In the genomic region with DNA sequence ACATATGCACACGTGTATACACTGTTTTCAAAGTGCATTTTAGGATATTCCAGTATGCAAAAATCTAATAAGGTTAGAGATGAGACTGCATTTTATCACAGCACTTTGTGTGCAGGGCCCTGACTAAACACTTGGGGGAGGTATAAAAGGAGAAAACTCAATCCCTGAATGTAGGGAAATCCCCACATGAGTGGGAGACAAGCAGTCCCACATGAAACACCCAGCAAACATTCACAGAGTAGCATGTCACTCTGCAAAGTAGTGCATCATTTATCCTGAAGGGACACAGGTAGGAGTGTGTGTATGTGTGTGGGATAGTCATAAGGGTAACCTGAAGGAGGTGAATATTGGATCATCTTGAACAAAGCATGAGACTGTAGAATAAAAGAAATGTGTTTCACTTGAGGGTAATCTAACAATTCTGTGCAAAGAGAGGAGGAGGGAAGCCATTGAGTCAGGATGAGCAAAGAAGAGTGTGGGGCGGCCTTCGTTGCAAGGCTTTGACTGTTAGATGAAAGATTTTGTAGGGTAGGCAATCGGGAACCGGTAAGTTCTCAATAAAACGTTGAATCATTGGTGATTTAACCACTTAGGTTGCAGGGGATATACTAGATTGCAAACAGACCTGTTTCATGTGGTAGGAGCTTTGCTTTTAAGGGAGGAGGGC, we compare ENCODE assay signal across 2 cellular contexts.
TF ChIP-seq lines count a peak whose summit lies in the region.

No MANE protein-coding gene starts in this region.

TF ChIP-seq in IMR-90, 13 proteins besides CTCF, POLR2A, EP300 and RAD21:
- TF ChIP-seq SMC3 (IDR thresholded peaks at IDR 0.05; ENCODE audit: low read depth, low read length), result 0 out of 2 replicates have a peak, but pooled peaks have one; percentile 9
- TF ChIP-seq MXI1 (IDR thresholded peaks at IDR 0.05; ENCODE audit: borderline replicate concordance, low read depth, low read length), result no peak
- TF ChIP-seq FOS (IDR thresholded peaks at IDR 0.05; ENCODE audit: low read depth, low read length), result no peak

TF ChIP-seq in K562, 482 proteins besides CTCF, POLR2A, EP300 and RAD21:
- TF ChIP-seq C11orf30 (IDR thresholded peaks at IDR 0.05; ENCODE audit: low read depth), result peak; percentile 45; the same call in 1 of the 2 replicates
- peak; percentile 37 for TF ChIP-seq NFE2 (IDR thresholded peaks at IDR 0.05; ENCODE audit: low read depth)
- TF ChIP-seq, protein P1, sequence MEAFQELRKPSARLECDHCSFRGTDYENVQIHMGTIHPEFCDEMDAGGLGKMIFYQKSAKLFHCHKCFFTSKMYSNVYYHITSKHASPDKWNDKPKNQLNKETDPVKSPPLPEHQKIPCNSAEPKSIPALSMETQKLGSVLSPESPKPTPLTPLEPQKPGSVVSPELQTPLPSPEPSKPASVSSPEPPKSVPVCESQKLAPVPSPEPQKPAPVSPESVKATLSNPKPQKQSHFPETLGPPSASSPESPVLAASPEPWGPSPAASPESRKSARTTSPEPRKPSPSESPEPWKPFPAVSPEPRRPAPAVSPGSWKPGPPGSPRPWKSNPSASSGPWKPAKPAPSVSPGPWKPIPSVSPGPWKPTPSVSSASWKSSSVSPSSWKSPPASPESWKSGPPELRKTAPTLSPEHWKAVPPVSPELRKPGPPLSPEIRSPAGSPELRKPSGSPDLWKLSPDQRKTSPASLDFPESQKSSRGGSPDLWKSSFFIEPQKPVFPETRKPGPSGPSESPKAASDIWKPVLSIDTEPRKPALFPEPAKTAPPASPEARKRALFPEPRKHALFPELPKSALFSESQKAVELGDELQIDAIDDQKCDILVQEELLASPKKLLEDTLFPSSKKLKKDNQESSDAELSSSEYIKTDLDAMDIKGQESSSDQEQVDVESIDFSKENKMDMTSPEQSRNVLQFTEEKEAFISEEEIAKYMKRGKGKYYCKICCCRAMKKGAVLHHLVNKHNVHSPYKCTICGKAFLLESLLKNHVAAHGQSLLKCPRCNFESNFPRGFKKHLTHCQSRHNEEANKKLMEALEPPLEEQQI (IDR thresholded peaks at IDR 0.05), result no peak
- TF ChIP-seq ZNF316 (IDR thresholded peaks at IDR 0.05), result peak; percentile 64
TF ChIP-seq in K562: peak in this region for 3.
